In the genomic region with DNA sequence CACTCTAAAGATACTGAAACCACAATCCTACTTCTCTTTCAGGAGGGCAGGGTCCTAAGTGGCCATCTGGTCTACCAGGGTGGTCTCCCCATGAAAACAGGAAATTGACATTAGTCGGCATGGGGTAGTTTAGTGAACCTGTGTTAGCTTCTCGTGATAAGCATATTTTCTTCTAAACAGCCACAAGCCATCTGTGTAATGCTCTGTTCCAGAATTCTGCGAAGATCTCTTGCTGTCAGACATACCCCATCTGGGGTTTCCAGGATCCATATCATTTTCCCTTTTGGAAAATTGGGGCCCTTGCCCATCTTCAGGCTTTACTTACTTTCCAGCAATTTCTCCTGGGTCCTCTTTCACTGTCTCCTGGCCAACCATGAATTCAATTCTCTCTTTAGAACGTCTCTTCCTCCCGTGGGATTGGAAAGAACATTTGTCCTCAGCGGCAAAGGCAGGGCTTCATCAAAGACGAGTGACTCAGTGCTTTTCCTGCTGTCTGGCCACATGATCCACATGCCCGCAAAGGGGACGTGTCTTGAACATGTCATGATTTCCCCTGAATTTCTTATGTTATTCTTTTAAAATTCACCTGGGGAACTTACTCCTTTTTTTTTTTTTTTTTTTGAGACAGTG, we compare ENCODE assay signal across 8 cellular contexts. TPM values are rescaled to one million over a fixed set of nuclear protein-coding genes. Genes with fewer than 3 reads are reported as not detected.
A peak's percentile ranks its signal among the peaks of the same experiment; 100 is the strongest.
DNase-seq lines count a peak whose midpoint lies in the region; ATAC-seq and TF ChIP-seq lines count a peak whose summit lies in the region.

No MANE protein-coding gene starts in this region.

- 37 to 38% methylated on average over 9 of the region's 9 CpGs for WGBS in upper lobe of left lung, 2 donors

- POLR2A ChIA-PET in activated naive CD8-positive, alpha-beta T cell treated with anti-CD3 and anti-CD28 coated beads, Interleukin-2, amount 10 ng/mL, durations not matched to agents 7 days and 5 days (lab: Charles Lee), result no interaction called here

- H3K27me3 Mint-ChIP-seq in activated naive CD8-positive, alpha-beta T cell treated with anti-CD3 and anti-CD28 coated beads, Interleukin-2, amount 10 ng/mL, durations not matched to agents 7 days and 5 days, result peaks cover 14% of the 10 kb centered on the region

- TF ChIP-seq CTCF in upper lobe of left lung (IDR thresholded peaks at IDR 0.05) (no peak), GM10266 (IDR thresholded peaks at IDR 0.05; ENCODE audit: control insufficient read depth, insufficient read depth, low read depth, missing control alignments) (no peak)

- peak overlapping the region; percentile 35 for H3K4me3 Mint-ChIP-seq in activated naive CD8-positive, alpha-beta T cell treated with anti-CD3 and anti-CD28 coated beads, Interleukin-2, amount 10 ng/mL, durations not matched to agents 7 days and 5 days

- ATAC-seq in activated naive CD8-positive, alpha-beta T cell treated with anti-CD3 and anti-CD28 coated beads, Interleukin-2, amount 10 ng/mL, durations not matched to agents 7 days and 5 days (ENCODE audit: low read depth), result peak; percentile 83
- peak in 1 of 2 donors; percentile 87 for ATAC-seq in upper lobe of left lung (ENCODE audit: low FRiP score in 2 of 2)
- no peak for ATAC-seq in HG03439 (IDR thresholded peaks at IDR 0.05; ENCODE audit: unreplicated experiment)
- no peak for ATAC-seq in GM21390 (IDR thresholded peaks at IDR 0.05; ENCODE audit: unreplicated experiment)

- no peaks in the 10 kb centered on the region for H3K27me3 ChIP-seq in upper lobe of left lung

- H3K36me3 Mint-ChIP-seq in activated naive CD8-positive, alpha-beta T cell treated with anti-CD3 and anti-CD28 coated beads, Interleukin-2, amount 10 ng/mL, durations not matched to agents 7 days and 5 days, result peaks cover 3% of the 10 kb centered on the region

- no peak for TF ChIP-seq EP300 in upper lobe of left lung (IDR thresholded peaks at IDR 0.05)

- H3K27ac Mint-ChIP-seq in activated naive CD8-positive, alpha-beta T cell treated with anti-CD3 and anti-CD28 coated beads, Interleukin-2, amount 10 ng/mL, durations not matched to agents 7 days and 5 days, result peak overlapping the region; percentile 1

- H3K9me3 Mint-ChIP-seq in activated naive CD8-positive, alpha-beta T cell treated with anti-CD3 and anti-CD28 coated beads, Interleukin-2, amount 10 ng/mL, durations not matched to agents 7 days and 5 days, result peaks cover 2% of the 10 kb centered on the region

- peaks cover 15% of the 10 kb centered on the region for H3K4me1 Mint-ChIP-seq in activated naive CD8-positive, alpha-beta T cell treated with anti-CD3 and anti-CD28 coated beads, Interleukin-2, amount 10 ng/mL, durations not matched to agents 7 days and 5 days

- H3K36me3 ChIP-seq in upper lobe of left lung, result no peaks in the 10 kb centered on the region

- no peak overlapping the region for H3K4me3 ChIP-seq in upper lobe of left lung

- TF ChIP-seq POLR2A in upper lobe of left lung (IDR thresholded peaks at IDR 0.05), result peak in 1 of 4 donors; percentile 17

- peaks cover 7 to 25% (median 11%) of the 10 kb centered on the region in 4 donors for H3K4me1 ChIP-seq in upper lobe of left lung

- H3K9me3 ChIP-seq in upper lobe of left lung, result no peaks in the 10 kb centered on the region

- H3K27ac ChIP-seq in upper lobe of left lung, result peak overlapping the region; percentile 23 to 67 (median 54)

- peak; percentile 75 for DNase-seq in activated effector memory CD4-positive, alpha-beta T cell treated with anti-CD3 and anti-CD28 coated beads, Interleukin-2, amount 50 U/mL, for 16 hours
- no peak for DNase-seq in activated effector memory CD4-positive, alpha-beta T cell treated with Interleukin-2 at 50 U/mL for 16 hours
- no peak for DNase-seq in activated naive CD8-positive, alpha-beta T cell treated with anti-CD3 and anti-CD28 coated beads, Interleukin-2, amount 10 ng/mL, durations not matched to agents 7 days and 5 days
- DNase-seq in iris pigment epithelial cell (ENCODE audit: low read depth) (peak; percentile 82), upper lobe of left lung (peak in 1 of 2 donors; percentile 72), GM10266 (ENCODE audit: extremely low spot score) (no peak)

RNA-seq across cellular contexts. Expression of a gene that starts 21.4 kb away (rescaled TPM):
- 100 to 1,000 TPM in 1 of 2 experiments, 10 to 100 TPM in 1; 95.7 to 107 TPM for total RNA-seq in activated naive CD8-positive, alpha-beta T cell treated with anti-CD3 and anti-CD28 coated beads, Interleukin-2, amount 10 ng/mL, durations not matched to agents 7 days and 5 days
- total RNA-seq in upper lobe of left lung, result 100 to 1,000 TPM; 188 to 603 (median 373) TPM

Comparison
In these comparisons a context has a peak if more than half of its experiments do, and no peak if none do; other contexts are left out.
1. DNase-seq: peak in activated effector memory CD4-positive, alpha-beta T cell treated with anti-CD3 and anti-CD28 coated beads, Interleukin-2, amount 50 U/mL, for 16 hours (single experiment) and iris pigment epithelial cell (single experiment); none in activated effector memory CD4-positive, alpha-beta T cell treated with Interleukin-2 at 50 U/mL for 16 hours (single experiment), activated naive CD8-positive, alpha-beta T cell treated with anti-CD3 and anti-CD28 coated beads, Interleukin-2, amount 10 ng/mL, durations not matched to agents 7 days and 5 days (single experiment) and GM10266 (single experiment).